17 cellular contexts compared by ENCODE assay signal in the genomic region with DNA sequence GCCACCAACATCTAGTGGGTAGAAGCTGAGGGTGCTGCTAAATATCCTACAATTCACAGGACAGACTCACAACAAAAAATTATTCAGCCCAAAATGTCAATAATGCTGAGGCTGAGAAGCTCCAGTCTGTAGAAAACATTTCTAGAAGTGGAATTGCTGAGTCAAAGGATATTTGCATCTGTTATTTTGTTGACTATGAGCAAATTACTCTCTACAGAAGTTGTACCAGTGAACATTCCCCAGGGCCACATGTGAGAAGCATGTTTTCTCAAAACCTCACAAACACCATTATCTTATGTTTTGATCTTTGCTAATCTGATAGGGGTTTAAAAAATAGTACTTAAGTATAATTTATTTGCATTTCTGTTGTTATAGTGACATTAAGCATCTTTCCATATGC. TPM values are rescaled to one million over a fixed set of nuclear protein-coding genes. Genes with fewer than 3 reads are reported as not detected.
DNase-seq lines count a peak whose midpoint lies in the region; ATAC-seq and TF ChIP-seq lines count a peak whose summit lies in the region.
"Had no signal": no experiment of that assay in that cellular context is flagged by ENCODE, and none has a peak within 500 bp of the region (broad histone marks: within the 10 kb centered on the region; RNA-seq: fewer than 3 reads in every experiment).

No MANE protein-coding gene starts in this region.

- no peaks in the 10 kb centered on the region for H3K9me3 ChIP-seq in Caco-2
- H3K9me3 ChIP-seq: gastrocnemius medialis, thyroid gland had no signal

- H3K4me3 Mint-ChIP-seq in activated T-cell treated with anti-CD3 and anti-CD28 coated beads, Interleukin-2, amount 50 U/mL, for 24 hours = peak overlapping the region; percentile 40
- H3K4me3 Mint-ChIP-seq in activated CD4-positive, alpha-beta memory T cell treated with anti-CD3 and anti-CD28 coated beads for 36 hours = peak overlapping the region; percentile 60
- peak overlapping the region in 9 of 10 donors; percentile 57 to 82 (median 69) for H3K4me3 Mint-ChIP-seq in naive thymus-derived CD8-positive, alpha-beta T cell
- no peak overlapping the region for H3K4me3 Mint-ChIP-seq in Caco-2 (ENCODE audit: unreplicated experiment)
- H3K4me3 Mint-ChIP-seq: nephron progenitor cell had no signal

- no TSS peak for BruUV-seq in Caco-2 (replicated peaks; lab: Mats Ljungman, UMichigan)

- no peaks in the 10 kb centered on the region for H3K27me3 Mint-ChIP-seq in activated T-cell treated with anti-CD3 and anti-CD28 coated beads, Interleukin-2, amount 50 U/mL, for 24 hours
- no peaks in the 10 kb centered on the region for H3K27me3 Mint-ChIP-seq in activated CD4-positive, alpha-beta memory T cell treated with anti-CD3 and anti-CD28 coated beads for 36 hours
- H3K27me3 Mint-ChIP-seq in naive thymus-derived CD8-positive, alpha-beta T cell = no peaks in the 10 kb centered on the region
- peaks cover 17% of the 10 kb centered on the region for H3K27me3 Mint-ChIP-seq in Caco-2 (ENCODE audit: insufficient read depth, unreplicated experiment)

- TF ChIP-seq CTCF in Caco-2 (IDR thresholded peaks at IDR 0.05; ENCODE audit: insufficient read depth in 1 of 2, low read depth in 1 of 2, low read length in 1 of 2, severe bottlenecking in 1 of 2, unreplicated experiment in 1 of 2) = no peak

- DNase-seq in activated T-cell treated with anti-CD3 and anti-CD28 coated beads, Interleukin-2, amount 50 U/mL, for 24 hours = no peak
- no peak for DNase-seq in activated T-cell treated with anti-CD3 and anti-CD28 coated beads, Interleukin-2, amount 50 U/mL, for 1 hour
- DNase-seq in activated CD4-positive, alpha-beta memory T cell treated with anti-CD3 and anti-CD28 coated beads for 36 hours = no peak
- DNase-seq in naive thymus-derived CD8-positive, alpha-beta T cell = no peak
- DNase-seq in NAMALWA (ENCODE audit: low spot score) (no peak), Caco-2 (no peak), NCI-H2196 (lab: John Stamatoyannopoulos, UW; ENCODE audit: unreplicated experiment) (no peak)
- DNase-seq: aorta; gastrocnemius medialis; NCI-H1092 treated with DMSO at 0.1 percent for 48 hours; NCI-H2171 treated with DMSO at 0.1 percent for 48 hours; nephron progenitor cell; Right ventricle myocardium superior; stimulated activated CD4-positive, alpha-beta T cell treated with anti-CD3 and anti-CD28 coated beads, Interleukin-15, amount 100 ng/mL, for 24 hours; thyroid gland had no signal

- no peaks in the 10 kb centered on the region for H3K9me3 Mint-ChIP-seq in activated T-cell treated with anti-CD3 and anti-CD28 coated beads, Interleukin-2, amount 50 U/mL, for 24 hours
- H3K9me3 Mint-ChIP-seq in activated CD4-positive, alpha-beta memory T cell treated with anti-CD3 and anti-CD28 coated beads for 36 hours = no peaks in the 10 kb centered on the region
- no peaks in the 10 kb centered on the region for H3K9me3 Mint-ChIP-seq in naive thymus-derived CD8-positive, alpha-beta T cell
- no peaks in the 10 kb centered on the region for H3K9me3 Mint-ChIP-seq in Caco-2 (ENCODE audit: unreplicated experiment)

- CTCF ChIA-PET in activated CD4-positive, alpha-beta memory T cell treated with anti-CD3 and anti-CD28 coated beads for 36 hours (lab: Charles Lee) = interaction anchor here (1.0 to 1.2 kb wide), 2 partner anchors 9 to 24 kb away, joined by 3 read pairs; no protein-coding TSS in a partner anchor
- CTCF ChIA-PET in Caco-2 (lab: Charles Lee) = no interaction called here

- no peaks in the 10 kb centered on the region; the same call in 1 of the 2 replicates for H3K27me3 ChIP-seq in Caco-2 (replicated peaks; ENCODE audit: control insufficient read depth, insufficient read depth, low read length)
- H3K27me3 ChIP-seq: gastrocnemius medialis, thyroid gland had no signal

- no peaks in the 10 kb centered on the region for H3K36me3 ChIP-seq in Caco-2 (ENCODE audit: control insufficient read depth, insufficient read depth, low read length)
- H3K36me3 ChIP-seq: gastrocnemius medialis, thyroid gland had no signal

- H3K27ac Mint-ChIP-seq in activated T-cell treated with anti-CD3 and anti-CD28 coated beads, Interleukin-2, amount 50 U/mL, for 24 hours = peak overlapping the region; percentile 92
- peak overlapping the region; percentile 90 for H3K27ac Mint-ChIP-seq in activated CD4-positive, alpha-beta memory T cell treated with anti-CD3 and anti-CD28 coated beads for 36 hours
- H3K27ac Mint-ChIP-seq in naive thymus-derived CD8-positive, alpha-beta T cell = peak overlapping the region; percentile 82 to 99 (median 92)
- H3K27ac Mint-ChIP-seq in Caco-2 (ENCODE audit: unreplicated experiment) = no peak overlapping the region
- H3K27ac Mint-ChIP-seq: nephron progenitor cell had no signal

- ATAC-seq in HG02798 (IDR thresholded peaks at IDR 0.05; ENCODE audit: poor library complexity, unreplicated experiment) = peak; percentile 48
- peak; percentile 8 to 17 for ATAC-seq in naive thymus-derived CD8-positive, alpha-beta T cell
- ATAC-seq: gastrocnemius medialis had no signal

- H3K4me1 ChIP-seq in Caco-2 = no peaks in the 10 kb centered on the region
- H3K4me1 ChIP-seq: thyroid gland had no signal

- intact Hi-C loops in activated CD4-positive, alpha-beta memory T cell treated with anti-CD3 and anti-CD28 coated beads for 36 hours (cut with micrococcal nuclease) = no loop called here
- intact Hi-C loops in Caco-2 (cut with micrococcal nuclease; ENCODE audit: unreplicated experiment) = no loop called here

- no peak overlapping the region for H3K4me3 ChIP-seq in Caco-2 (ENCODE audit: low read depth, low read length)
- H3K4me3 ChIP-seq: gastrocnemius medialis, lung, thyroid gland had no signal

- POLR2A ChIA-PET in activated CD4-positive, alpha-beta memory T cell treated with anti-CD3 and anti-CD28 coated beads for 36 hours (lab: Charles Lee) = interaction anchor here (0.8 to 24.1 kb wide), 6 partner anchors 8 to 76 kb away, joined by 3 to 368 read pairs (median 8); a partner anchor contains a TSS
- POLR2A ChIA-PET in naive thymus-derived CD8-positive, alpha-beta T cell (lab: Charles Lee) = interaction anchor here (0.6 to 36.8 kb wide), 4 partner anchors 10 to 54 kb away, joined by 3 to 990 read pairs (median 497); a partner anchor contains a TSS
- POLR2A ChIA-PET in Caco-2 (lab: Charles Lee) = no interaction called here

- H3K36me3 Mint-ChIP-seq in activated T-cell treated with anti-CD3 and anti-CD28 coated beads, Interleukin-2, amount 50 U/mL, for 24 hours (ENCODE audit: low read depth) = peaks cover 93% of the 10 kb centered on the region
- H3K36me3 Mint-ChIP-seq in activated CD4-positive, alpha-beta memory T cell treated with anti-CD3 and anti-CD28 coated beads for 36 hours = peaks cover 79% of the 10 kb centered on the region
- peaks cover 19 to 84% (median 33%) of the 10 kb centered on the region in 3 donors for H3K36me3 Mint-ChIP-seq in naive thymus-derived CD8-positive, alpha-beta T cell
- H3K36me3 Mint-ChIP-seq in Caco-2 (ENCODE audit: insufficient read depth, unreplicated experiment) = no peaks in the 10 kb centered on the region

- H3K4me1 Mint-ChIP-seq in activated T-cell treated with anti-CD3 and anti-CD28 coated beads, Interleukin-2, amount 50 U/mL, for 24 hours (ENCODE audit: low read depth) = peaks cover 92% of the 10 kb centered on the region
- H3K4me1 Mint-ChIP-seq in activated CD4-positive, alpha-beta memory T cell treated with anti-CD3 and anti-CD28 coated beads for 36 hours (ENCODE audit: low read depth) = peaks cover 94% of the 10 kb centered on the region
- peaks cover 32 to 96% (median 88%) of the 10 kb centered on the region in 4 donors for H3K4me1 Mint-ChIP-seq in naive thymus-derived CD8-positive, alpha-beta T cell
- no peaks in the 10 kb centered on the region for H3K4me1 Mint-ChIP-seq in Caco-2 (ENCODE audit: low read depth, unreplicated experiment)
- H3K4me1 Mint-ChIP-seq: nephron progenitor cell had no signal

RNA-seq across cellular contexts. Expression of a gene that starts 15.4 kb away (rescaled TPM):
- total RNA-seq in activated CD4-positive, alpha-beta memory T cell treated with anti-CD3 and anti-CD28 coated beads for 36 hours = 100 to 1,000 TPM; 236 to 240 TPM
- 100 to 1,000 TPM; 477 to 490 TPM for total RNA-seq in naive thymus-derived CD8-positive, alpha-beta T cell
- 100 to 1,000 TPM; 109 to 231 (median 148) TPM for polyA plus RNA-seq in naive thymus-derived CD8-positive, alpha-beta T cell
- not detected in 2 replicates for total RNA-seq in Caco-2 (2022)

RNA-seq across cellular contexts. Expression of a gene that starts 30.0 kb away (rescaled TPM):
- 1 to 10 TPM; 1.3 to 1.4 TPM for total RNA-seq in activated CD4-positive, alpha-beta memory T cell treated with anti-CD3 and anti-CD28 coated beads for 36 hours
- not detected for total RNA-seq in naive thymus-derived CD8-positive, alpha-beta T cell
- polyA plus RNA-seq in naive thymus-derived CD8-positive, alpha-beta T cell = not detected
- not detected in 2 replicates for total RNA-seq in Caco-2 (2022)
- total RNA-seq: aorta, gastrocnemius medialis, lung, Right ventricle myocardium superior, thyroid gland had no signal
- polyA plus RNA-seq: aorta, lung had no signal

RNA-seq across cellular contexts. Expression of a gene that starts 53.4 kb away (rescaled TPM):
- total RNA-seq in activated CD4-positive, alpha-beta memory T cell treated with anti-CD3 and anti-CD28 coated beads for 36 hours = 10 to 100 TPM; 17.2 to 19.2 TPM
- 10 to 100 TPM; 18.2 to 18.7 TPM for total RNA-seq in naive thymus-derived CD8-positive, alpha-beta T cell
- 10 to 100 TPM; 12.0 to 18.2 (median 15.0) TPM for polyA plus RNA-seq in naive thymus-derived CD8-positive, alpha-beta T cell
- 14.6 and 17.3 TPM in 2 replicates for total RNA-seq in Caco-2 (2022)

Comparison
In these comparisons a context has a peak if more than half of its experiments do, and no peak if none do; other contexts are left out.
1. RNA of a gene that starts 15.4 kb away (total RNA-seq): 477 to 490 TPM in naive thymus-derived CD8-positive, alpha-beta T cell and 236 to 240 TPM in activated CD4-positive, alpha-beta memory T cell treated with anti-CD3 and anti-CD28 coated beads for 36 hours; not detected in Caco-2; every median in the first group is over 100 times any median in the second.